In the genomic region with DNA sequence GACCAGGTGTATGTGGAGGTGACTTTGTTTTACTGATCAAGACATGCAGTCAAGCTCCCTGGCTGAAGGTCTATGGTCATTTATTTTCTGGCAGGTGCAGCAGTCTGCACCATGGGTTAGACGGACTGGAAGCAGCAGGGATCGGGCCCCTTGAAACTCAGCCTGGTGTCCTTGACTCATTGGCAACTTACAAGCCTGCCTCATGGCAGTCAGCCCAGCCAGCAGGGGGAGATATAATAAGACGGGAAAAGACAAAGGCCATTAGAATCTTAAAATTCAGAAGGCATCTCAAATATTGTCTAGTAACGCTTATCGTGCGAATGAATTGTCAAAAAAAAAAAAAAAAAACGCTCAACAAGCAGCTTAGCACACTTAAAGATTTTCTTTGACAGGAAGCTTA, we compare ENCODE assay signal across 9 cellular contexts.
DNase-seq lines count a peak whose midpoint lies in the region; ATAC-seq and TF ChIP-seq lines count a peak whose summit lies in the region.
"Had no signal": no experiment of that assay in that cellular context is flagged by ENCODE, and none has a peak within 500 bp of the region (broad histone marks: within the 10 kb centered on the region; RNA-seq: fewer than 3 reads in every experiment).

No MANE protein-coding gene starts in this region.

- no peak overlapping the region for H3K4me3 ChIP-seq in A673 (ENCODE audit: low read depth, low read length, poor library complexity, severe bottlenecking)
- H3K4me3 ChIP-seq in GM12865 (ENCODE audit: low read depth, low read length): no peak overlapping the region

- no peaks in the 10 kb centered on the region for H3K9me3 ChIP-seq in A673 (ENCODE audit: low read depth, low read length, poor library complexity, severe bottlenecking)

- peak; percentile 52 for TF ChIP-seq CTCF in A673 (conservative IDR thresholded peaks at IDR 0.05; ENCODE audit: low read depth, low read length)
- TF ChIP-seq CTCF in GM12865 (IDR thresholded peaks at IDR 0.05; ENCODE audit: insufficient read depth, low read depth, low read length, missing control alignments): peak; percentile 36
- peak; percentile 24 for TF ChIP-seq CTCF in RWPE1 (conservative IDR thresholded peaks at IDR 0.05; ENCODE audit: low read depth)

- DNase-seq in A673 (ENCODE audit: low spot score) (peak; percentile 24), GM12865 (ENCODE audit: low read depth) (peak; percentile 23), RWPE1 (ENCODE audit: low spot score) (peak; percentile 10), left ventricle myocardium superior (peak; percentile 28), NCI-H1092 treated with DMSO at 0.1 percent for 48 hours (lab: John Stamatoyannopoulos, UW) (no peak), MV-4-11 (lab: John Stamatoyannopoulos, UW) (no peak)
- DNase-seq in activated CD4-positive, CD25-positive, alpha-beta regulatory T cell (lab: John Stamatoyannopoulos, UW): no peak

- intact Hi-C loops in A673 (cut with micrococcal nuclease; ENCODE audit: unreplicated experiment) (loop anchor here (5.0 kb wide), 1 partner anchor 318 kb away; no protein-coding TSS in a partner anchor), left ventricle myocardium superior (cut with micrococcal nuclease) (no loop called here)

- no peaks in the 10 kb centered on the region for H3K27me3 ChIP-seq in A673 (replicated peaks; ENCODE audit: insufficient read depth, low read depth, low read length, poor library complexity)

- H3K27ac ChIP-seq in A673 (ENCODE audit: low read depth, low read length, poor library complexity, severe bottlenecking) (no peak overlapping the region), RWPE1 (no peak overlapping the region)
- H3K27ac ChIP-seq: epithelial cell of prostate had no signal

- POLR2A ChIA-PET in A673 (lab: Charles Lee; ENCODE audit: low non-redundant PET) (no interaction called here), RWPE1 (lab: Yijun Ruan, JAX; ENCODE audit: low non-redundant PET) (no interaction called here)

- no peaks in the 10 kb centered on the region for H3K4me1 ChIP-seq in A673 (ENCODE audit: insufficient read depth, low read length, poor library complexity, severe bottlenecking)

- H3K36me3 ChIP-seq in A673 (ENCODE audit: insufficient read depth, low read length, poor library complexity, severe bottlenecking): no peaks in the 10 kb centered on the region

- CTCF ChIA-PET in A673 (lab: Charles Lee): interaction anchor here (0.6 kb wide), 1 partner anchor 316 kb away, joined by 3 read pairs; no protein-coding TSS in a partner anchor
- CTCF ChIA-PET in RWPE1 (lab: Yijun Ruan, JAX): interaction anchor here (0.6 to 1.3 kb wide), 5 partner anchors 8 to 1225 kb away, joined by 3 to 5 read pairs (median 3); no protein-coding TSS in a partner anchor

- BruUV-seq in A673 (replicated peaks; lab: Mats Ljungman, UMichigan): no TSS peak

- ATAC-seq in left ventricle myocardium superior (no peak), HG02973 (IDR thresholded peaks at IDR 0.05; ENCODE audit: unreplicated experiment) (no peak)

Comparison
In these comparisons a context has a peak if more than half of its experiments do, and no peak if none do; other contexts are left out.
1. DNase-seq: peak in A673 (single experiment), GM12865 (single experiment), RWPE1 (single experiment) and left ventricle myocardium superior (single experiment); none in NCI-H1092 treated with DMSO at 0.1 percent for 48 hours (single experiment), activated CD4-positive, CD25-positive, alpha-beta regulatory T cell (0 of 4) and MV-4-11 (single experiment).
2. Peak in every context shown above with its lines, with median percentiles within 50 percentile points of each other: CTCF ChIP-seq.